In the genomic region with DNA sequence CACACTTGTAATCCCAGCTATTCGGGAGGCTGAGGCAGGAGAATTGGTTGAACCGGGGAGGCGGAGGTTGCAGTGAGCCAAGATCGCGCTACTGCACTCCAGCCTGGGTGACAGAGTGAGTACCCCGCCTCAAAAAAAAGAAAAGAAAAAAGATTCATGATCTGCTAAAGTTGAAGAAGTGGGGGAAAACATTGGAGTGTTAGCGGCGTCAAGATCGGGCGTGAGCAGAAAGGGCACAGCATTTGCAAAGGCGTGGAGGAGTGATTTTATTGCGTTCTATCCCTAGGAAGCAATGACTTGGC, we compare ENCODE assay signal across 8 cellular contexts. TPM values are rescaled to one million over a fixed set of nuclear protein-coding genes. Genes with fewer than 3 reads are reported as not detected.
DNase-seq lines count a peak whose midpoint lies in the region; ATAC-seq and TF ChIP-seq lines count a peak whose summit lies in the region.

No MANE protein-coding gene starts in this region.

- H3K27ac ChIP-seq in smooth muscle cell (ENCODE audit: low read depth) (no peak overlapping the region), SJCRH30 (no peak overlapping the region)

- H3K36me3 ChIP-seq in H7 (replicated peaks; ENCODE audit: control insufficient read depth, insufficient read depth, low read length) (peaks cover 3% of the 10 kb centered on the region), smooth muscle cell (ENCODE audit: low read depth) (no peaks in the 10 kb centered on the region), SJCRH30 (no peaks in the 10 kb centered on the region)

- H4K20me1 ChIP-seq in smooth muscle cell (ENCODE audit: low read depth), result peaks cover 41% of the 10 kb centered on the region

- H3K4me1 ChIP-seq in smooth muscle cell (ENCODE audit: low read depth), result peaks cover 4% of the 10 kb centered on the region
- no peaks in the 10 kb centered on the region for H3K4me1 ChIP-seq in SJCRH30

- H3F3A ChIP-seq in smooth muscle cell (ENCODE audit: low read depth), result no peaks in the 10 kb centered on the region

- H3K4me3 ChIP-seq in H7 (ENCODE audit: insufficient read depth, low read depth, low read length) (peak overlapping the region; percentile 18), smooth muscle cell (peak overlapping the region; percentile 29), SJCRH30 (no peak overlapping the region)

- POLR2A ChIA-PET in activated B cell treated with CpG ODN at 0.5 μM for 24 hours (lab: Charles Lee), result interaction anchor here (0.5 to 3.5 kb wide), 25 partner anchors 11 to 1724 kb away, joined by 3 to 43 read pairs (median 4); a partner anchor contains a TSS

- H3K27ac Mint-ChIP-seq in activated B cell treated with CpG ODN at 0.5 μM for 24 hours (peak overlapping the region; percentile 80), glutamatergic neuron (ENCODE audit: unreplicated experiment) (peak overlapping the region; percentile 23)

- DNase-seq in H7, result no peak
- DNase-seq in activated B cell treated with CpG ODN at 0.5 μM for 24 hours, result no peak
- DNase-seq in glutamatergic neuron, result no peak
- DNase-seq in smooth muscle cell (lab: John Stamatoyannopoulos, UW; ENCODE audit: unreplicated experiment), result no peak
- DNase-seq in medulla oblongata (ENCODE audit: extremely low spot score), result no peak
- no peak for DNase-seq in SJCRH30

- peaks cover 40% of the 10 kb centered on the region for H3K79me2 ChIP-seq in smooth muscle cell (ENCODE audit: low read depth)

- no peaks in the 10 kb centered on the region for H3K27me3 ChIP-seq in H7 (ENCODE audit: control insufficient read depth, insufficient read depth, low read length)
- no peaks in the 10 kb centered on the region for H3K27me3 ChIP-seq in smooth muscle cell (ENCODE audit: low read depth)
- H3K27me3 ChIP-seq in SJCRH30, result no peaks in the 10 kb centered on the region

- TF ChIP-seq CTCF in activated B cell treated with CpG ODN at 0.5 μM for 24 hours (IDR thresholded peaks at IDR 0.05) (no peak), glutamatergic neuron (IDR thresholded peaks at IDR 0.05; ENCODE audit: partially characterized antibody, unreplicated experiment) (no peak), smooth muscle cell (IDR thresholded peaks at IDR 0.05; ENCODE audit: borderline replicate concordance, insufficient read depth, poor library complexity, severe bottlenecking) (no peak)

- H3K4me2 ChIP-seq in smooth muscle cell, result peak overlapping the region; percentile 83

- WGBS in smooth muscle cell (ENCODE audit: low lambda C conversion rate), result 41% methylated on average over 12 of the region's 12 CpGs

- H3K27me3 Mint-ChIP-seq in activated B cell treated with CpG ODN at 0.5 μM for 24 hours, result no peaks in the 10 kb centered on the region
- peaks cover 10% of the 10 kb centered on the region for H3K27me3 Mint-ChIP-seq in glutamatergic neuron (ENCODE audit: unreplicated experiment)

- no peak overlapping the region for H3K9ac ChIP-seq in smooth muscle cell (ENCODE audit: low read depth)

- peaks cover 46% of the 10 kb centered on the region for H3K4me1 Mint-ChIP-seq in activated B cell treated with CpG ODN at 0.5 μM for 24 hours
- peaks cover 9% of the 10 kb centered on the region for H3K4me1 Mint-ChIP-seq in glutamatergic neuron (ENCODE audit: low read depth, unreplicated experiment)

- H3K9me3 ChIP-seq in smooth muscle cell (replicated peaks; ENCODE audit: low read depth), result no peaks in the 10 kb centered on the region
- no peaks in the 10 kb centered on the region for H3K9me3 ChIP-seq in SJCRH30 (replicated peaks)

- H3K36me3 Mint-ChIP-seq in activated B cell treated with CpG ODN at 0.5 μM for 24 hours (ENCODE audit: low read depth) (peaks cover 24% of the 10 kb centered on the region), glutamatergic neuron (ENCODE audit: unreplicated experiment) (no peaks in the 10 kb centered on the region)

- ATAC-seq in activated B cell treated with CpG ODN at 0.5 μM for 24 hours (ENCODE audit: low read depth), result no peak
- ATAC-seq in GM19328 (IDR thresholded peaks at IDR 0.05; ENCODE audit: unreplicated experiment), result no peak
- ATAC-seq in GM21825 (IDR thresholded peaks at IDR 0.05; ENCODE audit: unreplicated experiment), result no peak

- CTCF ChIA-PET in activated B cell treated with CpG ODN at 0.5 μM for 24 hours (lab: Charles Lee), result interaction anchor here (0.6 to 3.4 kb wide), 21 partner anchors 13 to 154 kb away, joined by 3 to 53 read pairs (median 5); a partner anchor contains a TSS

- H3K4me3 Mint-ChIP-seq in activated B cell treated with CpG ODN at 0.5 μM for 24 hours, result peak overlapping the region; percentile 91
- H3K4me3 Mint-ChIP-seq in glutamatergic neuron (ENCODE audit: unreplicated experiment), result peak overlapping the region; percentile 47

- peak overlapping the region; percentile 69 for H2AFZ ChIP-seq in smooth muscle cell (ENCODE audit: low read depth)

- intact Hi-C loops in activated B cell treated with CpG ODN at 0.5 μM for 24 hours (cut with micrococcal nuclease), result loop anchor here (1.0 to 2.0 kb wide), 9 partner anchors 14 to 154 kb away; a partner anchor contains a TSS

- H3K9me3 Mint-ChIP-seq in activated B cell treated with CpG ODN at 0.5 μM for 24 hours, result no peaks in the 10 kb centered on the region
- peaks cover 16% of the 10 kb centered on the region for H3K9me3 Mint-ChIP-seq in glutamatergic neuron (ENCODE audit: unreplicated experiment)

RNA-seq across cellular contexts. Expression of a gene that starts 0.9 kb away (rescaled TPM):
- 77.6 and 89.9 TPM in 2 replicates for total RNA-seq in H7 (2014; rRNA removed; shearing (Covaris generic))
- 220 and 257 TPM in 2 replicates for total RNA-seq in activated B cell treated with CpG ODN at 0.5 μM for 24 hours
- 227 TPM for total RNA-seq in glutamatergic neuron (ENCODE audit: unreplicated experiment)
- 46.4 and 65.1 TPM in 2 replicates for total RNA-seq in smooth muscle cell
- polyA plus RNA-seq in smooth muscle cell, result 93.2 and 111 TPM in 2 replicates
- 56.7 and 59.5 TPM in 2 replicates for total RNA-seq in SJCRH30 (2014; rRNA removed; shearing (Covaris generic))

RNA-seq across cellular contexts. Expression of a gene that starts 15.8 kb away (rescaled TPM):
- 52.4 and 64.9 TPM in 2 replicates for total RNA-seq in H7 (2014; rRNA removed; shearing (Covaris generic))
- total RNA-seq in activated B cell treated with CpG ODN at 0.5 μM for 24 hours (69.4 and 74.9 TPM in 2 replicates), glutamatergic neuron (ENCODE audit: unreplicated experiment) (35.1 TPM), smooth muscle cell (13.3 and 16.0 TPM in 2 replicates)
- 42.3 and 49.4 TPM in 2 replicates for polyA plus RNA-seq in smooth muscle cell
- 13.2 and 14.6 TPM in 2 replicates for total RNA-seq in SJCRH30 (2014; rRNA removed; shearing (Covaris generic))
